Comparison of ENCODE assay signal across 8 cellular contexts in the genomic region with DNA sequence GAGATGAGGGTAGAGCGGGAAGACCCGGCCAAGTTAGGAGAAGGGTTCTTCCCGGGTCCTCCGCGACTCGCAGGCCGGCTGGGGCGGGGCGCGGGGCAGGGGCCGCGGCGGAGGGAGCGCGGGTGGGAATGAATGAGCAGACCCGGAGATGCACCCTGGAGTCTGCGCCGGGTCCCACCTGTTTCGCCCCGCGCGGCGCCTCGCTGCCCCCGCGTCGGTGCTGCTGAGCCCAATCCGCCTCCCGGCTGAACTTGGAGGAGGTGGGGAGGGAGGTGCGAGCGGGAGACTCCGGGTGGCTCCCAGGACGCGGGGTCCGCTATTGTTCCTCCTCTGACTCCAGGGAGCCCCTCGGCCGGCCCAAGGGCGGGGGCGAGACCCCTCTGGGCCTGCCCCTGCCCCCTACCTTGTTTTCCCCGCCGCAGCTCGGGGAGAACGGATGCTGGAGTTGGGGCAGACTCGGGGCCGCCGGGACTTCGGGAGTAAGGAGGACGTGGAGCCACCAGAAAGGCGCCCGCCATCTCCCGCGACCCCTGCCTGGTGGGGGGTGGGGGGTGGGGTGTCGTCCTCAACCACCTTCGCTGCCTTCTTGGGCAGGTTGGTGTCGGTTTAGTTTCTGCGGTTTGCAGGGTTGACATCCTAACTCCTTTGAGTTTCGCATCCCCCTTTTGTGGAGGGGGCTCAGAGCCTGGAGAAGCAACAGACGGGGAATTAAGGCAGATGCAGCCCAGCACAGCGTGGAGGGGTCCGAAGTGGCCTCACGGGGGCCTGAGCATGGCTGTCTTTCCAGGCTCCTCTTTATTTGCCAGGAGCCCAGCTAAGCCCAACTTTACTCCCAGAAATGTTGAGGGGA. TPM values are rescaled to one million over a fixed set of nuclear protein-coding genes. Genes with fewer than 3 reads are reported as not detected.
DNase-seq lines count a peak whose midpoint lies in the region; ATAC-seq and TF ChIP-seq lines count a peak whose summit lies in the region.

No MANE protein-coding gene starts in this region.

- H3K27ac ChIP-seq in Panc1 (ENCODE audit: low read length) = no peak overlapping the region
- H3K27ac ChIP-seq in colonic mucosa = peak overlapping the region; percentile 82
- H3K27ac ChIP-seq in thyroid gland = peak overlapping the region; percentile 96 to 98 (median 97)

- H3K4me3 Mint-ChIP-seq in T-helper 2 cell treated with Interferon-gamma antibody and Interleukin-4, amounts not matched to agents 5 μg/mL and 100 μg/mL, for 36 hours = peak overlapping the region; percentile 62

- CTCF ChIA-PET in Panc1 (lab: Charles Lee) = no interaction called here

- peak; percentile 29 for ATAC-seq in Panc1
- no peak for ATAC-seq in GM21723 (IDR thresholded peaks at IDR 0.05; ENCODE audit: unreplicated experiment)

- no peaks in the 10 kb centered on the region for H3K36me3 Mint-ChIP-seq in T-helper 2 cell treated with Interferon-gamma antibody and Interleukin-4, amounts not matched to agents 5 μg/mL and 100 μg/mL, for 36 hours (ENCODE audit: low read depth)

- intact Hi-C loops in Panc1 (cut with micrococcal nuclease; ENCODE audit: unreplicated experiment) = loop anchor here (10.0 kb wide), 1 partner anchor 238 kb away; no protein-coding TSS in a partner anchor
- intact Hi-C loops in colonic mucosa (cut with DNase I) = loop anchor here (10.0 kb wide), 2 partner anchors 132 to 178 kb away; a partner anchor contains a TSS
- intact Hi-C loops in thyroid gland (cut with DNase I) = no loop called here

- POLR2A ChIA-PET in Panc1 (lab: Charles Lee) = no interaction called here

- BruUV-seq in Panc1 (replicated peaks; lab: Mats Ljungman, UMichigan) = no TSS peak

- DNase-seq in T-helper 2 cell treated with Interferon-gamma antibody and Interleukin-4, amounts not matched to agents 5 μg/mL and 100 μg/mL, for 36 hours (ENCODE audit: low spot score) = no peak
- DNase-seq in T-helper 2 cell (no peak), Panc1 (ENCODE audit: low read depth, low spot score) (no peak), colonic mucosa (peak; percentile 25), lung microvascular endothelial cell (ENCODE audit: low read depth in 2 of 2) (peak; percentile 49), thyroid gland (peak; percentile 22 to 27)
- DNase-seq in activated effector memory CD4-positive, alpha-beta T cell treated with anti-CD3 and anti-CD28 coated beads, Interleukin-2, amount 50 U/mL, for 16 hours = no peak

- no peaks in the 10 kb centered on the region for H3K9me3 Mint-ChIP-seq in T-helper 2 cell treated with Interferon-gamma antibody and Interleukin-4, amounts not matched to agents 5 μg/mL and 100 μg/mL, for 36 hours

- H3K27me3 Mint-ChIP-seq in T-helper 2 cell treated with Interferon-gamma antibody and Interleukin-4, amounts not matched to agents 5 μg/mL and 100 μg/mL, for 36 hours (ENCODE audit: low read depth) = peaks cover 55% of the 10 kb centered on the region

- H3K27ac Mint-ChIP-seq in T-helper 2 cell treated with Interferon-gamma antibody and Interleukin-4, amounts not matched to agents 5 μg/mL and 100 μg/mL, for 36 hours = no peak overlapping the region

- H3K36me3 ChIP-seq in Panc1 (ENCODE audit: control insufficient read depth, insufficient read depth, low read length) (no peaks in the 10 kb centered on the region; the same call in 1 of the 2 replicates), colonic mucosa (no peaks in the 10 kb centered on the region), thyroid gland (no peaks in the 10 kb centered on the region)

- peaks cover 8% of the 10 kb centered on the region; the same call in 1 of the 2 replicates for H3K4me1 ChIP-seq in Panc1 (ENCODE audit: control insufficient read depth, insufficient read depth, low read length)
- peaks cover 6% of the 10 kb centered on the region for H3K4me1 ChIP-seq in colonic mucosa
- H3K4me1 ChIP-seq in thyroid gland = peaks cover 13 to 17% of the 10 kb centered on the region in 2 donors

- H3K27me3 ChIP-seq in Panc1 (ENCODE audit: control insufficient read depth, insufficient read depth, low read length) (peaks cover 18% of the 10 kb centered on the region), colonic mucosa (no peaks in the 10 kb centered on the region), thyroid gland (no peaks in the 10 kb centered on the region)

- H3K9me3 ChIP-seq in Panc1 (ENCODE audit: control insufficient read depth, insufficient read depth, low read depth, low read length) (no peaks in the 10 kb centered on the region), colonic mucosa (no peaks in the 10 kb centered on the region), thyroid gland (no peaks in the 10 kb centered on the region)

- WGBS in thyroid gland, 2 donors = 0 to 1% methylated on average over 13 to 16 of the region's 61 CpGs

- TF ChIP-seq CTCF in Panc1 (IDR thresholded peaks at IDR 0.05) (no peak), colonic mucosa (IDR thresholded peaks at IDR 0.05) (no peak), thyroid gland (IDR thresholded peaks at IDR 0.05) (no peak)

- in situ Hi-C loops in Panc1 (cut with HindIII; ENCODE audit: low pct_unique_long_range_greater_than_20kb, low sequenced_read_pairs) = no loop called here

- peaks cover 2% of the 10 kb centered on the region for H3K4me1 Mint-ChIP-seq in T-helper 2 cell treated with Interferon-gamma antibody and Interleukin-4, amounts not matched to agents 5 μg/mL and 100 μg/mL, for 36 hours (ENCODE audit: low read depth)

- no peak for TF ChIP-seq POLR2A in thyroid gland (IDR thresholded peaks at IDR 0.05)

- H3K9ac ChIP-seq in colonic mucosa (ENCODE audit: low read depth in 2 of 2, low read length in 2 of 2) = peak overlapping the region; percentile 58 to 71

- peak overlapping the region; percentile 56 to 76 for H3K4me3 ChIP-seq in Panc1 (ENCODE audit: low read depth in 2 of 2, low read length in 2 of 2)
- H3K4me3 ChIP-seq in colonic mucosa = peak overlapping the region; percentile 68
- H3K4me3 ChIP-seq in thyroid gland (replicated peaks in 1 of 3) = peak overlapping the region; percentile 57 to 96 (median 83)

RNA-seq across cellular contexts. Expression of a gene that starts 0.8 kb away (rescaled TPM):
- total RNA-seq in Panc1 (2021; ENCODE audit: unreplicated experiment) (18.5 TPM), colonic mucosa (10 to 100 TPM; 15.9 to 25.7 TPM), lung microvascular endothelial cell (116 and 187 TPM in 2 replicates), thyroid gland (10 to 100 TPM; 16.9 to 23.5 (median 20.8) TPM)
- 6.9 TPM for polyA plus RNA-seq in Panc1 (2012; ENCODE audit: insufficient read length)

Comparison
In these comparisons a context has a peak if more than half of its experiments do, and no peak if none do; other contexts are left out.
1. DNase-seq: peak in colonic mucosa (single experiment), lung microvascular endothelial cell (2 of 2) and thyroid gland (2 of 2); none in T-helper 2 cell treated with Interferon-gamma antibody and Interleukin-4, amounts not matched to agents 5 μg/mL and 100 μg/mL, for 36 hours (single experiment), T-helper 2 cell (0 of 5), Panc1 (single experiment) and activated effector memory CD4-positive, alpha-beta T cell treated with anti-CD3 and anti-CD28 coated beads, Interleukin-2, amount 50 U/mL, for 16 hours (single experiment).
2. Peak in every context shown above with its lines, with median percentiles within 50 percentile points of each other: H3K4me3 ChIP-seq.